Comparison of ENCODE assay signal across 12 cellular contexts in genomic region chr4:140726776-140727500, GRCh38. TPM values are rescaled to one million over a fixed set of nuclear protein-coding genes. Genes with fewer than 3 reads are reported as not detected.
DNase-seq lines count a peak whose midpoint lies in the region; ATAC-seq and TF ChIP-seq lines count a peak whose summit lies in the region.
"Had no signal": no experiment of that assay in that cellular context is flagged by ENCODE, and none has a peak within 500 bp of the region (broad histone marks: within the 10 kb centered on the region; RNA-seq: fewer than 3 reads in every experiment).

No MANE protein-coding gene starts in this region.

- RAD21 ChIA-PET in HCT116 (lab: Charles Lee; ENCODE audit: low non-redundant PET in 1 of 2, low total read pairs in 2 of 2, uncharacterized antibody in 2 of 2, unreplicated experiment in 2 of 2): no interaction called here

- H3K36me3 ChIP-seq in HCT116 (ENCODE audit: control insufficient read depth in 1 of 2, insufficient read depth in 2 of 2, low read length in 2 of 2) (no peaks in the 10 kb centered on the region), PC-9 (ENCODE audit: low read depth) (no peaks in the 10 kb centered on the region), left ventricle myocardium inferior (no peaks in the 10 kb centered on the region), smooth muscle cell (ENCODE audit: low read depth) (no peaks in the 10 kb centered on the region)

- no peak overlapping the region for H2AFZ ChIP-seq in HCT116 (ENCODE audit: low read depth, low read length, poor library complexity, severe bottlenecking)
- H2AFZ ChIP-seq in PC-9: no peak overlapping the region
- no peak overlapping the region for H2AFZ ChIP-seq in smooth muscle cell (ENCODE audit: low read depth)

- H3K4me3 ChIP-seq in HCT116 (replicated peaks in 1 of 2; ENCODE audit: low read depth in 1 of 2, low read length in 2 of 2) (no peak overlapping the region), PC-9 (peak overlapping the region; percentile 31; the same call in 1 of the 2 replicates), left ventricle myocardium inferior (no peak overlapping the region), smooth muscle cell (no peak overlapping the region)

- H3K4me2 ChIP-seq in HCT116 (ENCODE audit: low read length) (peak overlapping the region; percentile 58; the same call in 1 of the 2 replicates), PC-9 (peak overlapping the region; percentile 65), smooth muscle cell (no peak overlapping the region)

- BruUV-seq in HCT116 (replicated peaks; lab: Mats Ljungman, UMichigan): no TSS peak
- BruUV-seq in PC-9 (replicated peaks; lab: Mats Ljungman, UMichigan): no TSS peak

- POLR2A ChIA-PET in HCT116 (lab: Charles Lee) (no interaction called here), PC-9 (lab: Charles Lee; ENCODE audit: unreplicated experiment) (interaction anchor here (0.6 to 1.2 kb wide), 2 partner anchors 17 to 30 kb away, joined by 3 to 16 read pairs; partner anchors contain the start of gene TBC1D9)
- POLR2A ChIA-PET in activated CD4-positive, alpha-beta memory T cell treated with anti-CD3 and anti-CD28 coated beads, Interleukin-2, amount 10 ng/mL, durations not matched to agents 7 days and 5 days (lab: Charles Lee): no interaction called here

- H3K9ac ChIP-seq in HCT116 (ENCODE audit: low read length): no peak overlapping the region
- H3K9ac ChIP-seq in smooth muscle cell (ENCODE audit: low read depth): no peak overlapping the region

- no peaks in the 10 kb centered on the region for H3K27me3 Mint-ChIP-seq in activated CD4-positive, alpha-beta memory T cell treated with anti-CD3 and anti-CD28 coated beads, Interleukin-2, amount 10 ng/mL, durations not matched to agents 7 days and 5 days
- H3K27me3 Mint-ChIP-seq: brain had no signal

- no peak for DNase-seq in HCT116 (ENCODE audit: low read depth, low spot score)
- DNase-seq in PC-9: peak; percentile 29 to 89
- DNase-seq in left ventricle myocardium inferior: no peak
- DNase-seq in smooth muscle cell (lab: John Stamatoyannopoulos, UW; ENCODE audit: unreplicated experiment): no peak
- DNase-seq in NCI-H2171 treated with DMSO at 0.1 percent for 48 hours (lab: John Stamatoyannopoulos, UW): no peak
- DNase-seq in activated T-cell treated with anti-CD3 and anti-CD28 coated beads for 4 hours: no peak
- DNase-seq in activated CD4-positive, alpha-beta memory T cell treated with anti-CD3 and anti-CD28 coated beads, Interleukin-2, amount 10 ng/mL, durations not matched to agents 7 days and 5 days: no peak
- DNase-seq: activated CD8-positive, alpha-beta memory T cell treated with anti-CD3 and anti-CD28 coated beads, Interleukin-2, amount 50 U/mL, for 48 hours; NCI-H526 treated with DMSO at 0.1 percent for 48 hours had no signal

- H3K4me1 Mint-ChIP-seq in activated CD4-positive, alpha-beta memory T cell treated with anti-CD3 and anti-CD28 coated beads, Interleukin-2, amount 10 ng/mL, durations not matched to agents 7 days and 5 days: no peaks in the 10 kb centered on the region

- CTCF ChIA-PET in HCT116 (lab: Charles Lee) (no interaction called here), PC-9 (lab: Charles Lee) (no interaction called here)
- CTCF ChIA-PET in activated CD4-positive, alpha-beta memory T cell treated with anti-CD3 and anti-CD28 coated beads, Interleukin-2, amount 10 ng/mL, durations not matched to agents 7 days and 5 days (lab: Charles Lee): no interaction called here

- H3K9me3 ChIP-seq in HCT116 (ENCODE audit: control insufficient read depth in 1 of 2, insufficient read depth in 1 of 2, low read depth in 1 of 2, low read length in 2 of 2) (no peaks in the 10 kb centered on the region), PC-9 (ENCODE audit: insufficient read depth, low read depth) (no peaks in the 10 kb centered on the region), left ventricle myocardium inferior (replicated peaks) (no peaks in the 10 kb centered on the region), smooth muscle cell (replicated peaks; ENCODE audit: low read depth) (no peaks in the 10 kb centered on the region)

- no peak overlapping the region for H3K4me3 Mint-ChIP-seq in activated CD4-positive, alpha-beta memory T cell treated with anti-CD3 and anti-CD28 coated beads, Interleukin-2, amount 10 ng/mL, durations not matched to agents 7 days and 5 days
- H3K4me3 Mint-ChIP-seq: brain had no signal

- no peak for TF ChIP-seq RAD21 in HCT116 (IDR thresholded peaks at IDR 0.05; ENCODE audit: low read depth)

- H3K4me1 ChIP-seq in HCT116 (ENCODE audit: control insufficient read depth in 1 of 2, insufficient read depth in 2 of 2, low read length in 2 of 2): peaks cover 28 to 43% of the 10 kb centered on the region in 2 experiments
- H3K4me1 ChIP-seq in PC-9 (replicated peaks; ENCODE audit: insufficient read depth): peaks cover 53% of the 10 kb centered on the region
- H3K4me1 ChIP-seq in left ventricle myocardium inferior: peaks cover 67% of the 10 kb centered on the region
- H3K4me1 ChIP-seq in smooth muscle cell (ENCODE audit: low read depth): no peaks in the 10 kb centered on the region

- no peaks in the 10 kb centered on the region for H3K9me3 Mint-ChIP-seq in activated CD4-positive, alpha-beta memory T cell treated with anti-CD3 and anti-CD28 coated beads, Interleukin-2, amount 10 ng/mL, durations not matched to agents 7 days and 5 days

- peaks cover 35% of the 10 kb centered on the region for H3F3A ChIP-seq in PC-9 (ENCODE audit: insufficient read depth, low read depth)
- H3F3A ChIP-seq in smooth muscle cell (ENCODE audit: low read depth): no peaks in the 10 kb centered on the region

- intact Hi-C loops in HCT116 (cut with micrococcal nuclease) (no loop called here), PC-9 (cut with micrococcal nuclease; ENCODE audit: unreplicated experiment) (no loop called here), left ventricle myocardium inferior (cut with micrococcal nuclease) (no loop called here)

- TF ChIP-seq CTCF in HCT116 (IDR thresholded peaks at IDR 0.05 in 2 of 3, conservative IDR thresholded peaks at IDR 0.05 in 1 of 3; ENCODE audit: borderline replicate concordance in 1 of 3, insufficient read depth in 1 of 3, low read depth in 2 of 3, low read length in 2 of 3): no peak
- TF ChIP-seq CTCF in PC-9 (conservative IDR thresholded peaks at IDR 0.05): no peak
- TF ChIP-seq CTCF in left ventricle myocardium inferior (IDR thresholded peaks at IDR 0.05; ENCODE audit: borderline replicate concordance): no peak
- no peak for TF ChIP-seq CTCF in smooth muscle cell (IDR thresholded peaks at IDR 0.05; ENCODE audit: borderline replicate concordance, insufficient read depth, poor library complexity, severe bottlenecking)

- 77% methylated on average over 3 of the region's 3 CpGs for WGBS in smooth muscle cell (ENCODE audit: low lambda C conversion rate)

- H4K20me1 ChIP-seq in HCT116 (ENCODE audit: insufficient read depth) (no peaks in the 10 kb centered on the region; the same call in 1 of the 2 replicates), PC-9 (ENCODE audit: insufficient read depth) (no peaks in the 10 kb centered on the region), smooth muscle cell (ENCODE audit: low read depth) (peaks cover 56% of the 10 kb centered on the region)

- H3K36me3 Mint-ChIP-seq in activated CD4-positive, alpha-beta memory T cell treated with anti-CD3 and anti-CD28 coated beads, Interleukin-2, amount 10 ng/mL, durations not matched to agents 7 days and 5 days (ENCODE audit: low read depth): no peaks in the 10 kb centered on the region

- H3K79me2 ChIP-seq in HCT116 (ENCODE audit: insufficient read depth, low read length) (no peaks in the 10 kb centered on the region), PC-9 (ENCODE audit: low read depth) (peaks cover 24% of the 10 kb centered on the region; the same call in 1 of the 2 replicates), smooth muscle cell (ENCODE audit: low read depth) (peaks cover 73% of the 10 kb centered on the region)

- TF ChIP-seq POLR2A in HCT116 (IDR thresholded peaks at IDR 0.05; ENCODE audit: borderline replicate concordance, extremely low read depth, insufficient read depth, insufficient read length): no peak

- ATAC-seq in HCT116: peak; percentile 62
- no peak for ATAC-seq in GM19397 (IDR thresholded peaks at IDR 0.05; ENCODE audit: unreplicated experiment)

- H3K27ac ChIP-seq in HCT116 (ENCODE audit: low read depth, low read length): no peak overlapping the region
- peak overlapping the region; percentile 85 for H3K27ac ChIP-seq in PC-9
- H3K27ac ChIP-seq in left ventricle myocardium inferior (replicated peaks): peak overlapping the region; percentile 43
- H3K27ac ChIP-seq in smooth muscle cell (ENCODE audit: low read depth): peak overlapping the region; percentile 50

- H3K9me2 ChIP-seq in HCT116 (ENCODE audit: insufficient read depth) (no peaks in the 10 kb centered on the region), PC-9 (ENCODE audit: insufficient read depth) (no peaks in the 10 kb centered on the region)

- H3K27me3 ChIP-seq in HCT116 (ENCODE audit: insufficient read depth, low read length) (no peaks in the 10 kb centered on the region), PC-9 (ENCODE audit: insufficient read depth, low read depth) (no peaks in the 10 kb centered on the region), left ventricle myocardium inferior (ENCODE audit: low read depth) (no peaks in the 10 kb centered on the region), smooth muscle cell (ENCODE audit: low read depth) (no peaks in the 10 kb centered on the region)

- no peak overlapping the region for H3K27ac Mint-ChIP-seq in activated CD4-positive, alpha-beta memory T cell treated with anti-CD3 and anti-CD28 coated beads, Interleukin-2, amount 10 ng/mL, durations not matched to agents 7 days and 5 days

TF ChIP-seq in HCT116, 20 proteins besides CTCF, POLR2A, EP300 and RAD21 (continues in another document):
- TF ChIP-seq JUND (IDR thresholded peaks at IDR 0.05): peak; percentile 68
- 0 out of 2 replicates have a peak, but pooled peaks have one; percentile 21 for TF ChIP-seq CBX3 (IDR thresholded peaks at IDR 0.05; ENCODE audit: low read depth)
- peak; percentile 73 for TF ChIP-seq FOSL1 (IDR thresholded peaks at IDR 0.05; ENCODE audit: low read depth)
- TF ChIP-seq CEBPB (IDR thresholded peaks at IDR 0.05; ENCODE audit: low read depth): peak; percentile 63
- no peak for TF ChIP-seq MAX (IDR thresholded peaks at IDR 0.05)
- TF ChIP-seq TCF7L2 (IDR thresholded peaks at IDR 0.05; ENCODE audit: borderline replicate concordance, extremely low read depth, insufficient read depth, insufficient read length): no peak
- no peak for TF ChIP-seq ZFX (IDR thresholded peaks at IDR 0.05)
- no peak for TF ChIP-seq EZH2 (IDR thresholded peaks at IDR 0.05)

RNA-seq across cellular contexts. Expression of gene TBC1D9, which starts 29.2 kb away (rescaled TPM):
- total RNA-seq in HCT116 (2021; ENCODE audit: unreplicated experiment): 9.5 TPM
- 4.7 and 5.1 TPM in 2 replicates for polyA plus RNA-seq in HCT116 (2012)
- 17.0 and 17.6 TPM in 2 replicates for total RNA-seq in PC-9 (2021)
- 11.4 TPM for total RNA-seq in left ventricle myocardium inferior
- 31.0 and 39.5 TPM in 2 replicates for total RNA-seq in smooth muscle cell
- polyA plus RNA-seq in smooth muscle cell: 9.1 and 13.2 TPM in 2 replicates
- total RNA-seq in activated CD4-positive, alpha-beta memory T cell treated with anti-CD3 and anti-CD28 coated beads, Interleukin-2, amount 10 ng/mL, durations not matched to agents 7 days and 5 days: under 1 TPM in 1 of 2 experiments, not detected in 1; 0.15 TPM
- total RNA-seq: T-helper 2 cell treated with Interferon-gamma antibody and Interleukin-4, amounts not matched to agents 100 ng/mL and 5 ng/mL, for 36 hours had no signal

Comparison
In these comparisons a context has a peak if more than half of its experiments do, and no peak if none do; other contexts are left out.
1. DNase-seq: peak in PC-9 (2 of 2); none in HCT116 (single experiment), left ventricle myocardium inferior (single experiment), smooth muscle cell (single experiment), NCI-H2171 treated with DMSO at 0.1 percent for 48 hours (single experiment), activated T-cell treated with anti-CD3 and anti-CD28 coated beads for 4 hours (single experiment) and activated CD4-positive, alpha-beta memory T cell treated with anti-CD3 and anti-CD28 coated beads, Interleukin-2, amount 10 ng/mL, durations not matched to agents 7 days and 5 days (single experiment).